ENCODE assay signal across 8 cellular contexts in the genomic region with DNA sequence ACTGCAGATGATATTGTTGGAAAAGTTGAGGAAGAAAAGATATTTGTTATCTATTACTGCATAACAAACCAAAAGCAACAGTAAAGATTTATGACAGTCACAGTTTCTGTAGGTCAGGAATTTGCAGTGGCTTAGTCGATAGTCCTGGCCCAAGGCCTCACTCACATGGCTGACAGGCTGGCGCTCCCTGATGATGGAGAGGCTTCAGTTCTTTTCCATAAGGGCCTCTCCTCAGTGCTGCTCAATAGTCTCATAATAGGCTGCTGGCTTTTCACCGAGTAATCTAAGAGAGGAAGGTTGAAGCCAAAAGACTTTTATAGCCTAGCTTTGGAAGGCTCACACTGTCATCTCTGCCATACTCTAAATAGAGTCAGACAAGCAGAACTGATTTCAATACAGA.
DNase-seq lines count a peak whose midpoint lies in the region; ATAC-seq lines count a peak whose summit lies in the region.
"Had no signal": no experiment of that assay in that cellular context is flagged by ENCODE, and none has a peak within 500 bp of the region (broad histone marks: within the 10 kb centered on the region; RNA-seq: fewer than 3 reads in every experiment).

No MANE protein-coding gene starts in this region.

- DNase-seq in DMS79 (lab: John Stamatoyannopoulos, UW) (peak; percentile 46), NCI-H2029 treated with DMSO at 0.1 percent for 48 hours (lab: John Stamatoyannopoulos, UW) (peak; percentile 24), globus pallidus (ENCODE audit: low spot score) (peak; percentile 9), stromal cell of bone marrow (ENCODE audit: low read depth) (peak; percentile 18), HuH-7 (ENCODE audit: low spot score) (no peak)
- no peak for DNase-seq in activated naive CD4-positive, alpha-beta T cell treated with anti-CD3 and anti-CD28 coated beads, Interleukin-2, amount 50 U/mL, for 16 hours
- DNase-seq: stimulated activated CD4-positive, alpha-beta T cell treated with anti-CD3 and anti-CD28 coated beads, Interleukin-4, amount 100 ng/mL, for 1 hour had no signal

- ATAC-seq in GM19035 (IDR thresholded peaks at IDR 0.05; ENCODE audit: unreplicated experiment) = no peak

Comparison
In these comparisons a context has a peak if more than half of its experiments do, and no peak if none do; other contexts are left out.
1. DNase-seq: peak in DMS79 (single experiment), NCI-H2029 treated with DMSO at 0.1 percent for 48 hours (single experiment), globus pallidus (single experiment) and stromal cell of bone marrow (single experiment); none in HuH-7 (single experiment) and activated naive CD4-positive, alpha-beta T cell treated with anti-CD3 and anti-CD28 coated beads, Interleukin-2, amount 50 U/mL, for 16 hours (single experiment).